In genomic region chr14:73942180-73942579, GRCh38 we compare ENCODE assay signal across 20 cellular contexts. TPM values are rescaled to one million over a fixed set of nuclear protein-coding genes. Genes with fewer than 3 reads are reported as not detected.
DNase-seq lines count a peak whose midpoint lies in the region; ATAC-seq, FAIRE-seq and TF ChIP-seq lines count a peak whose summit lies in the region.
"Had no signal": no experiment of that assay in that cellular context is flagged by ENCODE, and none has a peak within 500 bp of the region (broad histone marks: within the 10 kb centered on the region; RNA-seq: fewer than 3 reads in every experiment).

No MANE protein-coding gene starts in this region.

- H2BK20ac ChIP-seq in H9 (ENCODE audit: low read depth, low read length, poor library complexity, severe bottlenecking): no peak overlapping the region

- no peak for TF ChIP-seq EP300 in K562 (IDR thresholded peaks at IDR 0.05; ENCODE audit: low read length)
- TF ChIP-seq EP300 in SK-N-SH (IDR thresholded peaks at IDR 0.05; ENCODE audit: borderline replicate concordance in 1 of 2, low read depth in 1 of 2, low read length in 1 of 2): no peak

- no peak overlapping the region for H3K27ac Mint-ChIP-seq in H9
- H3K27ac Mint-ChIP-seq in stimulated activated naive CD8-positive, alpha-beta T cell treated with anti-CD3 and anti-CD28 coated beads, Interleukin-15, amount 100 ng/mL, for 72 hours: no peak overlapping the region
- H3K27ac Mint-ChIP-seq: CD8-positive, alpha-beta T cell had no signal

- peak overlapping the region in 10 of 11 experiments; percentile 51 to 76 (median 65); a peak in 21 of 22 replicates for H3K27ac ChIP-seq in BLaER1 treated with 17β-estradiol and CSF1 and Interleukin-3, amounts not matched to agents 10 nM and 100 nM
- no peak overlapping the region for H3K27ac ChIP-seq in H9 (ENCODE audit: insufficient read length, low read depth, low read length)
- no peak overlapping the region for H3K27ac ChIP-seq in K562 (ENCODE audit: extremely low read depth, low read depth, low read length)
- H3K27ac ChIP-seq in neutrophil: peak overlapping the region; percentile 41
- H3K27ac ChIP-seq in SK-N-SH (ENCODE audit: low read depth in 2 of 2, low read length in 1 of 2): no peak overlapping the region
- H3K27ac ChIP-seq: HL-60 had no signal

- no peak overlapping the region for H2AK5ac ChIP-seq in H9 (ENCODE audit: insufficient read length, low read length)

- TF ChIP-seq RAD21 in K562 (CRISPR knock-in tag; conservative IDR thresholded peaks at IDR 0.05 in 1 of 2, IDR thresholded peaks at IDR 0.05 in 1 of 2) (no peak), SK-N-SH (IDR thresholded peaks at IDR 0.05; ENCODE audit: low read length) (no peak)

- H3K79me1 ChIP-seq in H9 (ENCODE audit: insufficient read depth, low read depth, low read length, poor library complexity, severe bottlenecking): no peaks in the 10 kb centered on the region

- no peaks in the 10 kb centered on the region for H3K4me1 Mint-ChIP-seq in H9
- H3K4me1 Mint-ChIP-seq in stimulated activated naive CD8-positive, alpha-beta T cell treated with anti-CD3 and anti-CD28 coated beads, Interleukin-15, amount 100 ng/mL, for 72 hours: no peaks in the 10 kb centered on the region

- H3K56ac ChIP-seq in H9 (ENCODE audit: insufficient read length, low read depth, low read length): no peak overlapping the region

- no peak overlapping the region for H4K8ac ChIP-seq in H9 (replicated peaks; ENCODE audit: insufficient read length, low read depth, low read length)

- no peak for TF ChIP-seq POLR2A in K562 (conservative IDR thresholded peaks at IDR 0.05)

- no peak overlapping the region for H3K18ac ChIP-seq in H9 (ENCODE audit: insufficient read length, low read depth, low read length)

- BruUV-seq in K562 (replicated peaks; lab: Mats Ljungman, UMichigan): no TSS peak

- no peaks in the 10 kb centered on the region for H3K9me3 ChIP-seq in BLaER1 treated with 17β-estradiol and CSF1 and Interleukin-3, amounts not matched to agents 10 nM and 100 nM (replicated peaks in 1 of 11)
- no peaks in the 10 kb centered on the region for H3K9me3 ChIP-seq in H9 (ENCODE audit: control insufficient read depth, low read depth, low read length)
- H3K9me3 ChIP-seq in K562 (replicated peaks; ENCODE audit: control insufficient read depth, insufficient read depth, low read depth, low read length): no peaks in the 10 kb centered on the region
- no peaks in the 10 kb centered on the region for H3K9me3 ChIP-seq in neutrophil
- H3K9me3 ChIP-seq in SK-N-SH: no peaks in the 10 kb centered on the region
- H3K9me3 ChIP-seq: BE2C had no signal

- no peak overlapping the region for H3K4me3 Mint-ChIP-seq in H9
- no peak overlapping the region for H3K4me3 Mint-ChIP-seq in stimulated activated naive CD8-positive, alpha-beta T cell treated with anti-CD3 and anti-CD28 coated beads, Interleukin-15, amount 100 ng/mL, for 72 hours
- H3K4me3 Mint-ChIP-seq: CD8-positive, alpha-beta T cell; HFFc6 had no signal

- H3K4me3 ChIP-seq in BLaER1 treated with 17β-estradiol and CSF1 and Interleukin-3, amounts not matched to agents 10 nM and 100 nM: peak overlapping the region in 1 of 10 experiments; percentile 22; a peak in 3 of 20 replicates
- no peak overlapping the region for H3K4me3 ChIP-seq in K562
- H3K4me3 ChIP-seq in neutrophil (ENCODE audit: low read depth in 1 of 2, low read length in 1 of 2): no peak overlapping the region
- H3K4me3 ChIP-seq in SK-N-SH (ENCODE audit: low read depth in 2 of 2, low read length in 1 of 2): no peak overlapping the region
- H3K4me3 ChIP-seq: GM23248 had no signal

- H3F3A ChIP-seq in SK-N-SH (replicated peaks; ENCODE audit: insufficient read depth): no peaks in the 10 kb centered on the region

- H3K9me3 Mint-ChIP-seq in H9: no peaks in the 10 kb centered on the region
- H3K9me3 Mint-ChIP-seq in stimulated activated naive CD8-positive, alpha-beta T cell treated with anti-CD3 and anti-CD28 coated beads, Interleukin-15, amount 100 ng/mL, for 72 hours: no peaks in the 10 kb centered on the region
- H3K9me3 Mint-ChIP-seq: CD8-positive, alpha-beta T cell; HFFc6 had no signal

- H3K9me1 ChIP-seq in K562 (ENCODE audit: control insufficient read depth, insufficient read depth, low read length): no peaks in the 10 kb centered on the region

- CTCF ChIA-PET in K562 (lab: Yijun Ruan, JAX; ENCODE audit: low intra/inter-chr PET ratio) (no interaction called here), SK-N-SH (lab: Yijun Ruan, JAX) (interaction anchor here (1.4 kb wide), 1 partner anchor 8 kb away, joined by 4 read pairs; the partner anchor contains the start of genes COQ6 and FAM161B)

- H3K14ac ChIP-seq in H9 (ENCODE audit: insufficient read depth, low read length): no peak overlapping the region

- H3K36me3 Mint-ChIP-seq in H9 (ENCODE audit: insufficient read depth in 1 of 3, low read depth in 3 of 3): no peaks in the 10 kb centered on the region

- peak; percentile 86 for ATAC-seq in K562
- ATAC-seq in stimulated activated naive CD8-positive, alpha-beta T cell treated with anti-CD3 and anti-CD28 coated beads, Interleukin-15, amount 100 ng/mL, for 72 hours: no peak
- ATAC-seq in HG03439 (IDR thresholded peaks at IDR 0.05; ENCODE audit: unreplicated experiment): no peak
- no peak for ATAC-seq in HG03095 (IDR thresholded peaks at IDR 0.05; ENCODE audit: unreplicated experiment)
- ATAC-seq: CD8-positive, alpha-beta T cell; HCT116 had no signal

- no CpG with 5 or more reads among the region's 7 CpGs for WGBS in H9 (ENCODE audit: extremely low coverage, insufficient read length, low lambda C conversion rate)
- 14% methylated on average over 7 of the region's 7 CpGs for WGBS in K562 (ENCODE audit: insufficient coverage, low coverage, missing lambda C conversion rate)
- WGBS in SK-N-SH (ENCODE audit: low lambda C conversion rate): 85% methylated on average over 7 of the region's 7 CpGs

- H3K23ac ChIP-seq in H9 (ENCODE audit: insufficient read length, low read depth, low read length): no peak overlapping the region

- H3K9ac ChIP-seq in BLaER1 treated with 17β-estradiol and CSF1 and Interleukin-3, amounts not matched to agents 10 nM and 100 nM: peak overlapping the region in 8 of 11 experiments; percentile 9 to 55 (median 44); a peak in 14 of 22 replicates
- H3K9ac ChIP-seq in H9 (ENCODE audit: extremely low read depth, insufficient read length, low read length): no peak overlapping the region
- peak overlapping the region in 1 of 2 experiments; percentile 64; a peak in 2 of 4 replicates for H3K9ac ChIP-seq in K562 (ENCODE audit: insufficient read depth in 1 of 2, low read depth in 2 of 2, low read length in 2 of 2)
- no peak overlapping the region for H3K9ac ChIP-seq in SK-N-SH
- H3K9ac ChIP-seq: GM23248 had no signal

- intact Hi-C loops in K562 (cut with micrococcal nuclease): loop anchor here (10.0 kb wide), 1 partner anchor 107 kb away; no protein-coding TSS in a partner anchor

- H3K79me2 ChIP-seq in H9 (ENCODE audit: insufficient read depth, low read length) (no peaks in the 10 kb centered on the region), K562 (ENCODE audit: control insufficient read depth, insufficient read depth, low read length) (no peaks in the 10 kb centered on the region), SK-N-SH (ENCODE audit: insufficient read depth) (no peaks in the 10 kb centered on the region)

- H3T11ph ChIP-seq in H9 (ENCODE audit: low read length): no peak overlapping the region

- no peak overlapping the region for H2AFZ ChIP-seq in H9 (ENCODE audit: low read length)
- no peak overlapping the region for H2AFZ ChIP-seq in K562 (ENCODE audit: low read depth, low read length)
- H2AFZ ChIP-seq in SK-N-SH (ENCODE audit: low read depth): no peak overlapping the region

- no peaks in the 10 kb centered on the region for H3K23me2 ChIP-seq in H9 (ENCODE audit: insufficient read length, low read depth, low read length, poor library complexity, severe bottlenecking)

- H3K9me2 ChIP-seq in SK-N-SH: no peaks in the 10 kb centered on the region

- TF ChIP-seq CTCF in H9 (conservative IDR thresholded peaks at IDR 0.05) (no peak), K562 (IDR thresholded peaks at IDR 0.05 in 2 of 3, conservative IDR thresholded peaks at IDR 0.05 in 1 of 3; ENCODE audit: insufficient read depth in 2 of 3, low read depth in 1 of 3, low read length in 3 of 3) (peak in 1 of 3 experiments; percentile 13; a peak in 1 of 6 replicates), neutrophil (IDR thresholded peaks at IDR 0.05) (no peak), SK-N-SH (IDR thresholded peaks at IDR 0.05) (no peak)

- no peak overlapping the region for H2BK12ac ChIP-seq in H9 (ENCODE audit: insufficient read length, low read depth, low read length)

- no peak overlapping the region for H4K5ac ChIP-seq in H9 (ENCODE audit: insufficient read length, low read depth, low read length)

- H3K4me2 ChIP-seq in BLaER1 treated with 17β-estradiol and CSF1 and Interleukin-3, amounts not matched to agents 10 nM and 100 nM: peak overlapping the region in 10 of 11 experiments; percentile 46 to 91 (median 76); a peak in 19 of 22 replicates
- no peak overlapping the region for H3K4me2 ChIP-seq in H9 (ENCODE audit: insufficient read depth, insufficient read length, low read length)
- no peak overlapping the region for H3K4me2 ChIP-seq in K562 (ENCODE audit: insufficient read depth, low read length)
- no peak overlapping the region for H3K4me2 ChIP-seq in SK-N-SH

- H2BK5ac ChIP-seq in H9 (ENCODE audit: insufficient read length, low read length): no peak overlapping the region

- peaks cover 20 to 58% (median 42%) of the 10 kb centered on the region in 10 experiments for H3K4me1 ChIP-seq in BLaER1 treated with 17β-estradiol and CSF1 and Interleukin-3, amounts not matched to agents 10 nM and 100 nM
- H3K4me1 ChIP-seq in H9 (ENCODE audit: insufficient read depth, low read length) (no peaks in the 10 kb centered on the region), K562 (replicated peaks in 1 of 2; ENCODE audit: control insufficient read depth in 2 of 2, insufficient read depth in 2 of 2, low read length in 2 of 2) (peaks cover 0 to 10% of the 10 kb centered on the region in 2 experiments; a peak in 3 of 5 replicates), neutrophil (ENCODE audit: control insufficient read depth in 1 of 2, insufficient read depth in 1 of 2, low read depth in 1 of 2, low read length in 1 of 2) (peaks cover 16 to 22% of the 10 kb centered on the region in 2 experiments), SK-N-SH (ENCODE audit: control insufficient read depth in 1 of 2, insufficient read depth in 2 of 2, low read depth in 1 of 2, low read length in 1 of 2) (no peaks in the 10 kb centered on the region; a peak in 1 of 4 replicates)
- H3K4me1 ChIP-seq: BE2C had no signal

- POLR2A ChIA-PET in K562 (lab: Yijun Ruan, JAX) (interaction anchor here (0.7 kb wide), 1 partner anchor 929 kb away, joined by 3 read pairs; no protein-coding TSS in a partner anchor), SK-N-SH (lab: Yijun Ruan, JAX) (no interaction called here)

- DNase-seq in H9 (peak; percentile 37), K562 (ENCODE audit: extremely low read depth in 1 of 4, low spot score in 3 of 4) (peak; percentile 24 to 30 (median 24)), SK-N-SH (no peak)
- no peak for DNase-seq in stimulated activated naive CD8-positive, alpha-beta T cell treated with anti-CD3 and anti-CD28 coated beads, Interleukin-15, amount 100 ng/mL, for 72 hours
- DNase-seq: 8988T; BE2C; Calu3; CD8-positive, alpha-beta T cell; DMS79 treated with DMSO at 0.1 percent for 48 hours; GF-D8; GM23248; HFFc6 had no signal

- no peak overlapping the region for H2BK15ac ChIP-seq in H9 (ENCODE audit: low read depth, low read length)

- no peak for FAIRE-seq in K562 (lab: Jason Lieb, UNC)
- FAIRE-seq: GM19239, H54 had no signal

- no peaks in the 10 kb centered on the region for H4K20me1 ChIP-seq in BLaER1 treated with 17β-estradiol and CSF1 and Interleukin-3, amounts not matched to agents 10 nM and 100 nM
- no peaks in the 10 kb centered on the region for H4K20me1 ChIP-seq in H9 (ENCODE audit: control insufficient read depth, insufficient read depth, insufficient read length)
- no peaks in the 10 kb centered on the region for H4K20me1 ChIP-seq in K562 (replicated peaks; ENCODE audit: control insufficient read depth, insufficient read depth, low read length)
- H4K20me1 ChIP-seq in SK-N-SH (ENCODE audit: insufficient read depth): no peaks in the 10 kb centered on the region

- no peak overlapping the region for H4K91ac ChIP-seq in H9 (ENCODE audit: insufficient read length, low read depth, low read length)

- no peak overlapping the region for H3K4ac ChIP-seq in H9 (ENCODE audit: low read depth, low read length)

- H3K36me3 ChIP-seq in BLaER1 treated with 17β-estradiol and CSF1 and Interleukin-3, amounts not matched to agents 10 nM and 100 nM: peaks cover 0 to 19% (median 2%) of the 10 kb centered on the region in 11 experiments; a peak in 9 of 22 replicates
- H3K36me3 ChIP-seq in K562 (ENCODE audit: control insufficient read depth, insufficient read depth, low read length) (no peaks in the 10 kb centered on the region), neutrophil (no peaks in the 10 kb centered on the region), SK-N-SH (replicated peaks in 1 of 2; ENCODE audit: control insufficient read depth in 1 of 2, insufficient read depth in 2 of 2, low read length in 1 of 2) (peaks cover 2 to 24% of the 10 kb centered on the region in 2 experiments)
- H3K36me3 ChIP-seq: BE2C had no signal

- in situ Hi-C loops in K562 (cut with MboI): no loop called here

- H3K27me3 ChIP-seq in BLaER1 treated with 17β-estradiol and CSF1 and Interleukin-3, amounts not matched to agents 10 nM and 100 nM: no peaks in the 10 kb centered on the region
- H3K27me3 ChIP-seq in H9 (ENCODE audit: insufficient read depth, low read length) (no peaks in the 10 kb centered on the region), K562 (ENCODE audit: control insufficient read depth in 2 of 2, insufficient read depth in 2 of 2, low read length in 2 of 2) (no peaks in the 10 kb centered on the region), neutrophil (no peaks in the 10 kb centered on the region), SK-N-SH (ENCODE audit: insufficient read depth) (no peaks in the 10 kb centered on the region)
- H3K27me3 ChIP-seq: BE2C had no signal

- H3K27me3 Mint-ChIP-seq in H9 (ENCODE audit: low read depth): peaks cover 5% of the 10 kb centered on the region
- no peaks in the 10 kb centered on the region for H3K27me3 Mint-ChIP-seq in stimulated activated naive CD8-positive, alpha-beta T cell treated with anti-CD3 and anti-CD28 coated beads, Interleukin-15, amount 100 ng/mL, for 72 hours

- no peak overlapping the region for H2BK120ac ChIP-seq in H9 (ENCODE audit: low read depth, low read length, poor library complexity, severe bottlenecking)

RNA-seq across cellular contexts. Expression of gene FAM161B, which starts 7.7 kb away (rescaled TPM):
- total RNA-seq in H9 (2021) (0.79 and 0.92 TPM in 2 replicates), K562 (2014; rRNA removed) (0.86 and 1.2 TPM in 2 replicates), K562 (2014; rRNA removed; fragmentation: Illumina TruSeq; extraction: Trizol) (0.84 and 0.93 TPM in 2 replicates), K562 (2015; rRNA removed; fragmentation: Illumina TruSeq; extraction: Trizol) (1.3 and 1.4 TPM in 2 replicates), K562 (2021) (0.75 and 0.83 TPM in 2 replicates)
- total RNA-seq in K562 (2011; cell fraction: chromatin; rRNA removed; ENCODE audit: low replicate concordance): 1.5 and 1.6 TPM in 2 replicates
- total RNA-seq in K562 (2011; cell fraction: nucleolus; rRNA removed): 0.79 and 1.0 TPM in 2 replicates
- 0.95 and 1.7 TPM in 2 replicates for total RNA-seq in K562 (2011; cell fraction: nucleoplasm; rRNA removed)
- polyA plus RNA-seq in K562 (2011; rRNA removed) (0.77 and 0.89 TPM in 2 replicates), K562 (2014; fragmentation: Illumina TruSeq; extraction: Trizol) (1.1 and 1.2 TPM in 2 replicates), K562 (2014; fragmentation: Nextera tagmentation; extraction: Ambion mirVana) (under 1 TPM; 0.15 to 0.24 TPM), K562 (2014; rRNA removed) (0.80 and 0.93 TPM in 2 replicates), SK-N-SH (2012; rRNA removed) (1.4 and 2.2 TPM in 2 replicates)
- 0.46 and 0.69 TPM in 2 replicates for polyA plus RNA-seq in K562 (2011; cell fraction: cytosol; rRNA removed)
- 0.45 and 0.55 TPM in 2 replicates for polyA plus RNA-seq in K562 (2011; cell fraction: nucleus; rRNA removed)
- polyA plus RNA-seq in K562 (2012): 0.94 and 1.5 TPM in 2 replicates
- polyA minus RNA-seq in K562 (2011; rRNA and poly(A)+ RNA removed): 0.70 and 0.90 TPM in 2 replicates
- 0.55 and 0.67 TPM in 2 replicates for polyA minus RNA-seq in K562 (2011; cell fraction: cytosol; rRNA and poly(A)+ RNA removed)
- 0.54 and 0.78 TPM in 2 replicates for polyA minus RNA-seq in K562 (2011; cell fraction: nucleus; rRNA and poly(A)+ RNA removed)
- 1.5 and 1.8 TPM in 2 replicates for polyA plus RNA-seq in SK-N-SH (2012; cell fraction: cytosol; rRNA removed)
- 1.5 and 2.3 TPM in 2 replicates for polyA plus RNA-seq in SK-N-SH (2012; cell fraction: nucleus; rRNA removed)

RNA-seq across cellular contexts. Expression of gene COQ6, which starts 7.9 kb away (rescaled TPM):
- total RNA-seq in H9 (2021): 12.0 and 15.4 TPM in 2 replicates
- total RNA-seq in K562 (2011; cell fraction: chromatin; rRNA removed; ENCODE audit: low replicate concordance): 54.1 and 76.0 TPM in 2 replicates
- 47.1 and 51.7 TPM in 2 replicates for total RNA-seq in K562 (2011; cell fraction: nucleolus; rRNA removed)
- 54.3 and 60.0 TPM in 2 replicates for total RNA-seq in K562 (2011; cell fraction: nucleoplasm; rRNA removed)
- total RNA-seq in K562 (2014; rRNA removed): 11.2 and 12.2 TPM in 2 replicates
- 11.3 and 11.6 TPM in 2 replicates for total RNA-seq in K562 (2014; rRNA removed; fragmentation: Illumina TruSeq; extraction: Trizol)
- 9.8 and 10.2 TPM in 2 replicates for total RNA-seq in K562 (2015; rRNA removed; fragmentation: Illumina TruSeq; extraction: Trizol)
- total RNA-seq in K562 (2021): 11.7 and 12.9 TPM in 2 replicates
- 29.0 and 29.1 TPM in 2 replicates for polyA plus RNA-seq in K562 (2011; rRNA removed)
- polyA plus RNA-seq in K562 (2011; cell fraction: cytosol; rRNA removed): 20.3 and 26.3 TPM in 2 replicates
- polyA plus RNA-seq in K562 (2011; cell fraction: nucleus; rRNA removed): 74.3 and 78.9 TPM in 2 replicates
- polyA plus RNA-seq in K562 (2012): 9.9 and 14.4 TPM in 2 replicates
- 11.8 and 12.9 TPM in 2 replicates for polyA plus RNA-seq in K562 (2014; fragmentation: Illumina TruSeq; extraction: Trizol)
- 1 to 10 TPM; 4.3 to 7.0 TPM for polyA plus RNA-seq in K562 (2014; fragmentation: Nextera tagmentation; extraction: Ambion mirVana)
- 13.8 and 18.3 TPM in 2 replicates for polyA plus RNA-seq in K562 (2014; rRNA removed)
- polyA minus RNA-seq in K562 (2011; rRNA and poly(A)+ RNA removed): 18.0 and 19.3 TPM in 2 replicates
- 5.4 and 8.4 TPM in 2 replicates for polyA minus RNA-seq in K562 (2011; cell fraction: cytosol; rRNA and poly(A)+ RNA removed)
- 19.1 and 30.2 TPM in 2 replicates for polyA minus RNA-seq in K562 (2011; cell fraction: nucleus; rRNA and poly(A)+ RNA removed)
- polyA plus RNA-seq in SK-N-SH (2012; rRNA removed): 38.8 and 55.9 TPM in 2 replicates
- 29.2 and 35.3 TPM in 2 replicates for polyA plus RNA-seq in SK-N-SH (2012; cell fraction: cytosol; rRNA removed)
- polyA plus RNA-seq in SK-N-SH (2012; cell fraction: nucleus; rRNA removed): 84.8 and 112 TPM in 2 replicates

RNA-seq across cellular contexts. Expression of gene ZNF410, which starts 55.5 kb away (rescaled TPM):
- total RNA-seq in H9 (2021): 24.5 and 28.1 TPM in 2 replicates
- 82.2 and 124 TPM in 2 replicates for total RNA-seq in K562 (2011; cell fraction: chromatin; rRNA removed; ENCODE audit: low replicate concordance)
- 42.0 and 47.6 TPM in 2 replicates for total RNA-seq in K562 (2011; cell fraction: nucleolus; rRNA removed)
- 76.8 and 107 TPM in 2 replicates for total RNA-seq in K562 (2011; cell fraction: nucleoplasm; rRNA removed)
- total RNA-seq in K562 (2014; rRNA removed): 25.9 and 26.2 TPM in 2 replicates
- 42.0 and 46.1 TPM in 2 replicates for total RNA-seq in K562 (2014; rRNA removed; fragmentation: Illumina TruSeq; extraction: Trizol)
- 35.9 and 38.7 TPM in 2 replicates for total RNA-seq in K562 (2015; rRNA removed; fragmentation: Illumina TruSeq; extraction: Trizol)
- 28.2 and 30.0 TPM in 2 replicates for total RNA-seq in K562 (2021)
- polyA plus RNA-seq in K562 (2011; rRNA removed): 30.1 and 44.4 TPM in 2 replicates
- polyA plus RNA-seq in K562 (2011; cell fraction: cytosol; rRNA removed): 13.9 and 19.9 TPM in 2 replicates
- polyA plus RNA-seq in K562 (2011; cell fraction: nucleus; rRNA removed): 39.9 and 40.8 TPM in 2 replicates
- polyA plus RNA-seq in K562 (2012): 23.1 and 27.2 TPM in 2 replicates
- polyA plus RNA-seq in K562 (2014; fragmentation: Illumina TruSeq; extraction: Trizol): 35.3 and 36.9 TPM in 2 replicates
- polyA plus RNA-seq in K562 (2014; fragmentation: Nextera tagmentation; extraction: Ambion mirVana): 10 to 100 TPM; 48.6 to 64.8 TPM
- polyA plus RNA-seq in K562 (2014; rRNA removed): 20.5 and 29.1 TPM in 2 replicates
- polyA minus RNA-seq in K562 (2011; rRNA and poly(A)+ RNA removed): 54.5 and 55.0 TPM in 2 replicates
- 14.1 and 20.9 TPM in 2 replicates for polyA minus RNA-seq in K562 (2011; cell fraction: cytosol; rRNA and poly(A)+ RNA removed)
- 26.0 and 43.7 TPM in 2 replicates for polyA minus RNA-seq in K562 (2011; cell fraction: nucleus; rRNA and poly(A)+ RNA removed)
- polyA plus RNA-seq in SK-N-SH (2012; rRNA removed): 22.8 and 28.7 TPM in 2 replicates
- 26.0 and 26.9 TPM in 2 replicates for polyA plus RNA-seq in SK-N-SH (2012; cell fraction: cytosol; rRNA removed)
- polyA plus RNA-seq in SK-N-SH (2012; cell fraction: nucleus; rRNA removed): 27.8 and 51.6 TPM in 2 replicates

Comparison
In these comparisons a context has a peak if more than half of its experiments do, and no peak if none do; other contexts are left out.
1. H3K27ac ChIP-seq: peak in BLaER1 treated with 17β-estradiol and CSF1 and Interleukin-3, amounts not matched to agents 10 nM and 100 nM (10 of 11) and neutrophil (single experiment); none in H9 (single experiment), K562 (single experiment) and SK-N-SH (0 of 2).
2. H3K4me2 ChIP-seq: peak in BLaER1 treated with 17β-estradiol and CSF1 and Interleukin-3, amounts not matched to agents 10 nM and 100 nM (10 of 11); none in H9 (single experiment), K562 (single experiment) and SK-N-SH (single experiment).
3. H3K9ac ChIP-seq: peak in BLaER1 treated with 17β-estradiol and CSF1 and Interleukin-3, amounts not matched to agents 10 nM and 100 nM (8 of 11); none in H9 (single experiment) and SK-N-SH (single experiment).
4. DNase-seq: peak in H9 (single experiment) and K562 (4 of 4); none in SK-N-SH (single experiment) and stimulated activated naive CD8-positive, alpha-beta T cell treated with anti-CD3 and anti-CD28 coated beads, Interleukin-15, amount 100 ng/mL, for 72 hours (0 of 2).